Comparison of ENCODE assay signal across 15 cellular contexts in the genomic region with DNA sequence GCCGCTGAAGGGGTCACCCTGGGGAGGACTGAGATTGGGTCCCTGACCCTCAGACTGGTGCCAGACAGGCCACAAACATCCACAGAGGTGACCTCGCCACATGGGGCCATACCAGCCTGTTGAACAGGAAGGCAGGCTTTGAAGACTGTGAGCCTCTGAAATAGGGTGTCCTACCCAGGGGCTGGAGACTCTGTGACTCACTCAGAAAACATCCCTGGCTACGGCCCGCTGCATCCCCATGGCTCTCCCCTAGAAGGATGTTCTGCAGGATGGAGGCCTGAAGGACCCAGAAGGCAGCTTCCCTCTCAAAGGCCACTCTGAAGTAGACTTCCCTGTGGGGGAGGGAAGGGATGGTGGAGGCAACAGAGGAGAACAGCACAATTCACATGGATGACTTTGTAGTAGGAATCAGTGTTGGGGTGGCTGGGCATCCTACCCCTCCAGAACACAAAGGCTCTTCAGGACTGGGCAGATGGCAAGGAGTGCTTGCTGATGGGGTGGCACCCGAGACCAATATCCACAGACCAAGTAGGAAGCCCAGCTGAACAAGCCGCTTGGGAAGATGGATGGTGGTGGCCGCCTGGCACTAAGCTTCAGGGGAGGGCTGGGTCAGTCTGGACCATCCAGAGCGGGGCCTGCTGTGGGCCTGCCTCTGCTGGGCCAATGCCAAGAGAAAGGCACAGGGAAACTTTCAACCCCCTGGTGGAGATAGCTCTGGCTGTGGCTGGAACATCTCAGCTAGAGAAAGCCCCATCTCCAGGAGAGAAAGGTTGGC. TPM values are rescaled to one million over a fixed set of nuclear protein-coding genes. Genes with fewer than 3 reads are reported as not detected.
DNase-seq lines count a peak whose midpoint lies in the region; ATAC-seq and TF ChIP-seq lines count a peak whose summit lies in the region.
"Had no signal": no experiment of that assay in that cellular context is flagged by ENCODE, and none has a peak within 500 bp of the region (broad histone marks: within the 10 kb centered on the region; RNA-seq: fewer than 3 reads in every experiment).

No MANE protein-coding gene starts in this region.

- no peaks in the 10 kb centered on the region for H3K9me3 Mint-ChIP-seq in activated CD4-positive, alpha-beta T cell treated with anti-CD3 and anti-CD28 coated beads, Interleukin-2, amount 10 ng/mL, durations not matched to agents 24 days and 14 days

- H3K36me3 ChIP-seq in SJSA1 = peaks cover 45% of the 10 kb centered on the region
- peaks cover 18% of the 10 kb centered on the region for H3K36me3 ChIP-seq in H7 (replicated peaks; ENCODE audit: control insufficient read depth, insufficient read depth, low read length)
- H3K36me3 ChIP-seq: left lung had no signal

- ATAC-seq in GM18907 (IDR thresholded peaks at IDR 0.05; ENCODE audit: unreplicated experiment) = no peak
- ATAC-seq: foreskin keratinocyte, left lung, psoas muscle had no signal

- peak overlapping the region; percentile 1 for H3K27ac Mint-ChIP-seq in activated CD4-positive, alpha-beta T cell treated with anti-CD3 and anti-CD28 coated beads, Interleukin-2, amount 10 ng/mL, durations not matched to agents 24 days and 14 days

- H3K27me3 Mint-ChIP-seq in activated CD4-positive, alpha-beta T cell treated with anti-CD3 and anti-CD28 coated beads, Interleukin-2, amount 10 ng/mL, durations not matched to agents 24 days and 14 days = no peaks in the 10 kb centered on the region

- no peak overlapping the region for H3K4me3 ChIP-seq in SJSA1
- no peak overlapping the region for H3K4me3 ChIP-seq in foreskin fibroblast (ENCODE audit: low read depth in 1 of 2, low read length in 2 of 2)
- no peak overlapping the region for H3K4me3 ChIP-seq in H7 (ENCODE audit: insufficient read depth, low read depth, low read length)
- H3K4me3 ChIP-seq: left lung, psoas muscle, SK-N-MC had no signal

- H3K36me3 Mint-ChIP-seq in activated CD4-positive, alpha-beta T cell treated with anti-CD3 and anti-CD28 coated beads, Interleukin-2, amount 10 ng/mL, durations not matched to agents 24 days and 14 days (ENCODE audit: low read depth) = peaks cover 6% of the 10 kb centered on the region

- DNase-seq in activated CD4-positive, alpha-beta T cell treated with anti-CD3 and anti-CD28 coated beads, Interleukin-2, amount 10 ng/mL, durations not matched to agents 24 days and 14 days = no peak
- DNase-seq in activated CD4-positive, alpha-beta T cell treated with anti-CD3 and anti-CD28 coated beads for 4 hours = no peak
- peak; percentile 59 to 76 for DNase-seq in SJSA1 (ENCODE audit: low read depth in 1 of 2, low spot score in 2 of 2)
- peak; percentile 43 to 53 for DNase-seq in foreskin fibroblast
- peak; percentile 45 for DNase-seq in smooth muscle cell of the brain vasculature (ENCODE audit: low read depth, low spot score)
- no peak for DNase-seq in activated naive CD4-positive, alpha-beta T cell (lab: John Stamatoyannopoulos, UW)
- DNase-seq in H7 = no peak
- DNase-seq: foreskin keratinocyte, NCI-H1092 treated with DMSO at 0.1 percent for 48 hours, NCI-H69 had no signal

- H3K4me3 Mint-ChIP-seq in activated CD4-positive, alpha-beta T cell treated with anti-CD3 and anti-CD28 coated beads, Interleukin-2, amount 10 ng/mL, durations not matched to agents 24 days and 14 days = no peak overlapping the region

- peak overlapping the region; percentile 57 for H3K27ac ChIP-seq in SJSA1
- H3K27ac ChIP-seq: 22Rv1, foreskin keratinocyte, left lung, psoas muscle, SK-N-MC had no signal

- no peak for TF ChIP-seq CTCF in foreskin fibroblast (IDR thresholded peaks at IDR 0.05; ENCODE audit: low read depth, low read length)

- no peaks in the 10 kb centered on the region for H3K9me3 ChIP-seq in SJSA1 (replicated peaks)
- H3K9me3 ChIP-seq: left lung, psoas muscle had no signal

- peaks cover 49% of the 10 kb centered on the region for H3K4me1 ChIP-seq in SJSA1 (replicated peaks)
- H3K4me1 ChIP-seq: foreskin keratinocyte had no signal

- H3K4me1 Mint-ChIP-seq in activated CD4-positive, alpha-beta T cell treated with anti-CD3 and anti-CD28 coated beads, Interleukin-2, amount 10 ng/mL, durations not matched to agents 24 days and 14 days = no peaks in the 10 kb centered on the region

- H3K27me3 ChIP-seq in SJSA1 (replicated peaks) (no peaks in the 10 kb centered on the region), H7 (ENCODE audit: control insufficient read depth, insufficient read depth, low read length) (no peaks in the 10 kb centered on the region)
- H3K27me3 ChIP-seq: foreskin keratinocyte, left lung had no signal

- intact Hi-C loops in activated CD4-positive, alpha-beta T cell treated with anti-CD3 and anti-CD28 coated beads, Interleukin-2, amount 10 ng/mL, durations not matched to agents 24 days and 14 days (cut with micrococcal nuclease) = no loop called here

RNA-seq across cellular contexts. Expression of a gene that starts 37.6 kb away (rescaled TPM):
- 33.5 and 34.0 TPM in 2 replicates for total RNA-seq in activated CD4-positive, alpha-beta T cell treated with anti-CD3 and anti-CD28 coated beads, Interleukin-2, amount 10 ng/mL, durations not matched to agents 24 days and 14 days
- total RNA-seq in SJSA1 (2014; rRNA removed; shearing (Covaris generic)) = 7.9 and 13.3 TPM in 2 replicates
- total RNA-seq in H7 (2014; rRNA removed; shearing (Covaris generic)) = 19.5 and 21.7 TPM in 2 replicates

Comparison
In these comparisons a context has a peak if more than half of its experiments do, and no peak if none do; other contexts are left out.
1. DNase-seq: peak in SJSA1 (2 of 2), foreskin fibroblast (2 of 2) and smooth muscle cell of the brain vasculature (single experiment); none in activated CD4-positive, alpha-beta T cell treated with anti-CD3 and anti-CD28 coated beads, Interleukin-2, amount 10 ng/mL, durations not matched to agents 24 days and 14 days (single experiment), activated CD4-positive, alpha-beta T cell treated with anti-CD3 and anti-CD28 coated beads for 4 hours (0 of 2), activated naive CD4-positive, alpha-beta T cell (0 of 4) and H7 (single experiment).